Comparison of ENCODE assay signal across 1 cellular context in the genomic region with DNA sequence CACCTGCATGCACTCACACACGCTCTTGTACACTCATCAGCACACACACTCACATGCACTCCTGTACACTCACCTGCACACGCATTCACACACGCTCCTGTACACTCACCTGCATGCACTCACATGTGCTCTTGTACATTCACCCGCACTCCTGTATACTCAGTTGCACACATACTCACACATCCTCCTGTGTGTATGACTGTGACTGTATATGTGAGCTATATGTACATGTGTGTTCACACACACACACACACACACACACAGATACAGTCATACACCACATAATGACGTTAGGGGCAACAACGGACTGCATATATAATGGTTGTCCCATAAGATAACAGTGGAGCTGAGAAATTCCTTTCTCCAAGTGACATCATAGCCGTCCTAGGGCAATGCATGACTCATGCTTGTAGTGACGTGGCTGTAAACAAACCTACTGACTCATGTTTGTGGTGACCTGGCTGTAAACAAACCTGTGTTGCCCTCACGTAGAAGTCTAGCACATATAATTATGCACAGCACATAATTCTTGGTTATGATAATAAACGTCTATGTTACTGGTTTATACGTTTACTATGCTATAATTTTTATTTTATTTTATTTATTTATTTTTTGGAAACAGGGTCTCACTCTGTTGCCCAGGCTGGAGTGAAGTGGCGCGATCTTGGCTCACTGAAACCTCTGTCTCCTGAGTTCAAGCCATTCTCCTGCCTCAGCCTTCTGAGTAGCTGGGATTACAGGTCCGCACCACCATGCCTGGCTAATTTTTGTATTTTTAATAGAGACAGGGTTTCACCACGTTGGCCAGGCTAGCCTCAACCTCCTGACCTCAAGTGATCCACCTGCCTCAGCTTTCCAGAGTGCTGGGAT.
A peak's percentile ranks its signal among the peaks of the same experiment; 100 is the strongest.
TF ChIP-seq lines count a peak whose summit lies in the region.

No MANE protein-coding gene starts in this region.

TF ChIP-seq in K562, 482 proteins besides CTCF, POLR2A, EP300 and RAD21 (continued from another document and continues in another):
- TF ChIP-seq ZNF318 (IDR thresholded peaks at IDR 0.05; ENCODE audit: borderline replicate concordance in 1 of 2, low read depth in 1 of 2) (peak in 1 of 2 experiments; percentile 98; a peak in 2 of 4 replicates), CSDE1 (IDR thresholded peaks at IDR 0.05) (peak in 1 of 2 experiments; percentile 44; a peak in 1 of 4 replicates), ZNF175 (CRISPR knock-in tag; IDR thresholded peaks at IDR 0.05; ENCODE audit: low read depth) (0 out of 2 replicates have a peak, but pooled peaks have one; percentile 26), ESRRA (IDR thresholded peaks at IDR 0.05; ENCODE audit: borderline replicate concordance, low read depth) (no peak), ZNF561 (CRISPR knock-in tag; conservative IDR thresholded peaks at IDR 0.05) (no peak), CREB3 (tag; conservative IDR thresholded peaks at IDR 0.05; ENCODE audit: low read depth) (0 out of 2 replicates have a peak, but pooled peaks have one; percentile 48), MEF2A (IDR thresholded peaks at IDR 0.05; ENCODE audit: control insufficient read depth, low read depth, low read length) (0 out of 2 replicates have a peak, but pooled peaks have one; percentile 17), TRIM24 (IDR thresholded peaks at IDR 0.05) (peak; percentile 70 to 85; a peak in 3 of 4 replicates), POLR2B (IDR thresholded peaks at IDR 0.05; ENCODE audit: low read depth, partially characterized antibody) (no peak), DACH1 (IDR thresholded peaks at IDR 0.05; ENCODE audit: partially characterized antibody) (no peak), DPF2 (IDR thresholded peaks at IDR 0.05) (peak; percentile 79), HNRNPH1 (optimal IDR thresholded peaks at IDR 0.05; ENCODE audit: low read depth, low read length) (no peak), ZNF778 (CRISPR knock-in tag; IDR thresholded peaks at IDR 0.05) (no peak), SMARCA5 (IDR thresholded peaks at IDR 0.05) (0 out of 2 replicates have a peak, but pooled peaks have one; percentile 56), DDX20 (tag; IDR thresholded peaks at IDR 0.05; ENCODE audit: low read depth) (no peak), RNF2 (IDR thresholded peaks at IDR 0.05) (no peak), KDM1A (IDR thresholded peaks at IDR 0.05) (peak in 1 of 2 experiments; percentile 43; a peak in 1 of 4 replicates), KHSRP (IDR thresholded peaks at IDR 0.05) (peak; percentile 74; the same call in 1 of the 2 replicates), HMBOX1 (IDR thresholded peaks at IDR 0.05) (no peak), SMARCE1 (IDR thresholded peaks at IDR 0.05) (peak; percentile 80), ATF1 (CRISPR knock-in tag; IDR thresholded peaks at IDR 0.05) (peak; percentile 62; the same call in 1 of the 2 replicates), ATF1 (tag; IDR thresholded peaks at IDR 0.05) (peak; percentile 97), FOXM1 (IDR thresholded peaks at IDR 0.05; ENCODE audit: low read depth) (no peak), FOXM1 (CRISPR knock-in tag; IDR thresholded peaks at IDR 0.05; ENCODE audit: low read depth) (no peak), FOS (IDR thresholded peaks at IDR 0.05; ENCODE audit: extremely low read depth, insufficient read length) (peak; percentile 74)
- TF ChIP-seq, protein P1, sequence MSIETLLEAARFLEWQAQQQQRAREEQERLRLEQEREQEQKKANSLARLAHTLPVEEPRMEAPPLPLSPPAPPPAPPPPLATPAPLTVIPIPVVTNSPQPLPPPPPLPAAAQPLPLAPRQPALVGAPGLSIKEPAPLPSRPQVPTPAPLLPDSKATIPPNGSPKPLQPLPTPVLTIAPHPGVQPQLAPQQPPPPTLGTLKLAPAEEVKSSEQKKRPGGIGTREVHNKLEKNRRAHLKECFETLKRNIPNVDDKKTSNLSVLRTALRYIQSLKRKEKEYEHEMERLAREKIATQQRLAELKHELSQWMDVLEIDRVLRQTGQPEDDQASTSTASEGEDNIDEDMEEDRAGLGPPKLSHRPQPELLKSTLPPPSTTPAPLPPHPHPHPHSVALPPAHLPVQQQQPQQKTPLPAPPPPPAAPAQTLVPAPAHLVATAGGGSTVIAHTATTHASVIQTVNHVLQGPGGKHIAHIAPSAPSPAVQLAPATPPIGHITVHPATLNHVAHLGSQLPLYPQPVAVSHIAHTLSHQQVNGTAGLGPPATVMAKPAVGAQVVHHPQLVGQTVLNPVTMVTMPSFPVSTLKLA (conservative IDR thresholded peaks at IDR 0.05), result peak; percentile 35 to 74; a peak in 2 of 4 replicates
- TF ChIP-seq, protein P2, sequence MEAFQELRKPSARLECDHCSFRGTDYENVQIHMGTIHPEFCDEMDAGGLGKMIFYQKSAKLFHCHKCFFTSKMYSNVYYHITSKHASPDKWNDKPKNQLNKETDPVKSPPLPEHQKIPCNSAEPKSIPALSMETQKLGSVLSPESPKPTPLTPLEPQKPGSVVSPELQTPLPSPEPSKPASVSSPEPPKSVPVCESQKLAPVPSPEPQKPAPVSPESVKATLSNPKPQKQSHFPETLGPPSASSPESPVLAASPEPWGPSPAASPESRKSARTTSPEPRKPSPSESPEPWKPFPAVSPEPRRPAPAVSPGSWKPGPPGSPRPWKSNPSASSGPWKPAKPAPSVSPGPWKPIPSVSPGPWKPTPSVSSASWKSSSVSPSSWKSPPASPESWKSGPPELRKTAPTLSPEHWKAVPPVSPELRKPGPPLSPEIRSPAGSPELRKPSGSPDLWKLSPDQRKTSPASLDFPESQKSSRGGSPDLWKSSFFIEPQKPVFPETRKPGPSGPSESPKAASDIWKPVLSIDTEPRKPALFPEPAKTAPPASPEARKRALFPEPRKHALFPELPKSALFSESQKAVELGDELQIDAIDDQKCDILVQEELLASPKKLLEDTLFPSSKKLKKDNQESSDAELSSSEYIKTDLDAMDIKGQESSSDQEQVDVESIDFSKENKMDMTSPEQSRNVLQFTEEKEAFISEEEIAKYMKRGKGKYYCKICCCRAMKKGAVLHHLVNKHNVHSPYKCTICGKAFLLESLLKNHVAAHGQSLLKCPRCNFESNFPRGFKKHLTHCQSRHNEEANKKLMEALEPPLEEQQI (IDR thresholded peaks at IDR 0.05), result peak; percentile 38; the same call in 1 of the 2 replicates
- TF ChIP-seq, protein P3, sequence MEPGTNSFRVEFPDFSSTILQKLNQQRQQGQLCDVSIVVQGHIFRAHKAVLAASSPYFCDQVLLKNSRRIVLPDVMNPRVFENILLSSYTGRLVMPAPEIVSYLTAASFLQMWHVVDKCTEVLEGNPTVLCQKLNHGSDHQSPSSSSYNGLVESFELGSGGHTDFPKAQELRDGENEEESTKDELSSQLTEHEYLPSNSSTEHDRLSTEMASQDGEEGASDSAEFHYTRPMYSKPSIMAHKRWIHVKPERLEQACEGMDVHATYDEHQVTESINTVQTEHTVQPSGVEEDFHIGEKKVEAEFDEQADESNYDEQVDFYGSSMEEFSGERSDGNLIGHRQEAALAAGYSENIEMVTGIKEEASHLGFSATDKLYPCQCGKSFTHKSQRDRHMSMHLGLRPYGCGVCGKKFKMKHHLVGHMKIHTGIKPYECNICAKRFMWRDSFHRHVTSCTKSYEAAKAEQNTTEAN (CRISPR knock-in tag; IDR thresholded peaks at IDR 0.05), result peak; percentile 71; the same call in 1 of the 2 replicates
- TF ChIP-seq, protein P4, sequence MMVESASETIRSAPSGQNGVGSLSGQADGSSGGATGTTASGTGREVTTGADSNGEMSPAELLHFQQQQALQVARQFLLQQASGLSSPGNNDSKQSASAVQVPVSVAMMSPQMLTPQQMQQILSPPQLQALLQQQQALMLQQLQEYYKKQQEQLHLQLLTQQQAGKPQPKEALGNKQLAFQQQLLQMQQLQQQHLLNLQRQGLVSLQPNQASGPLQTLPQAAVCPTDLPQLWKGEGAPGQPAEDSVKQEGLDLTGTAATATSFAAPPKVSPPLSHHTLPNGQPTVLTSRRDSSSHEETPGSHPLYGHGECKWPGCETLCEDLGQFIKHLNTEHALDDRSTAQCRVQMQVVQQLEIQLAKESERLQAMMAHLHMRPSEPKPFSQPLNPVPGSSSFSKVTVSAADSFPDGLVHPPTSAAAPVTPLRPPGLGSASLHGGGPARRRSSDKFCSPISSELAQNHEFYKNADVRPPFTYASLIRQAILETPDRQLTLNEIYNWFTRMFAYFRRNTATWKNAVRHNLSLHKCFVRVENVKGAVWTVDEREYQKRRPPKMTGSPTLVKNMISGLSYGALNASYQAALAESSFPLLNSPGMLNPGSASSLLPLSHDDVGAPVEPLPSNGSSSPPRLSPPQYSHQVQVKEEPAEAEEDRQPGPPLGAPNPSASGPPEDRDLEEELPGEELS (CRISPR knock-in tag; IDR thresholded peaks at IDR 0.05; ENCODE audit: borderline replicate concordance), result peak; percentile 100
- TF ChIP-seq, protein P5, sequence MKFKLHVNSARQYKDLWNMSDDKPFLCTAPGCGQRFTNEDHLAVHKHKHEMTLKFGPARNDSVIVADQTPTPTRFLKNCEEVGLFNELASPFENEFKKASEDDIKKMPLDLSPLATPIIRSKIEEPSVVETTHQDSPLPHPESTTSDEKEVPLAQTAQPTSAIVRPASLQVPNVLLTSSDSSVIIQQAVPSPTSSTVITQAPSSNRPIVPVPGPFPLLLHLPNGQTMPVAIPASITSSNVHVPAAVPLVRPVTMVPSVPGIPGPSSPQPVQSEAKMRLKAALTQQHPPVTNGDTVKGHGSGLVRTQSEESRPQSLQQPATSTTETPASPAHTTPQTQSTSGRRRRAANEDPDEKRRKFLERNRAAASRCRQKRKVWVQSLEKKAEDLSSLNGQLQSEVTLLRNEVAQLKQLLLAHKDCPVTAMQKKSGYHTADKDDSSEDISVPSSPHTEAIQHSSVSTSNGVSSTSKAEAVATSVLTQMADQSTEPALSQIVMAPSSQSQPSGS (CRISPR knock-in tag; IDR thresholded peaks at IDR 0.05), result peak; percentile 43; the same call in 1 of the 2 replicates
